Comparison of ENCODE assay signal across 12 cellular contexts in genomic region chr1:182795563-182796228, GRCh38. TPM values are rescaled to one million over a fixed set of nuclear protein-coding genes. Genes with fewer than 3 reads are reported as not detected.
DNase-seq lines count a peak whose midpoint lies in the region; ATAC-seq and TF ChIP-seq lines count a peak whose summit lies in the region.
"Had no signal": no experiment of that assay in that cellular context is flagged by ENCODE, and none has a peak within 500 bp of the region (broad histone marks: within the 10 kb centered on the region; RNA-seq: fewer than 3 reads in every experiment).

No MANE protein-coding gene starts in this region.

- no peak for TF ChIP-seq CTCF in epithelial cell of proximal tubule (conservative IDR thresholded peaks at IDR 0.05; ENCODE audit: low read depth, low read length)

- no peak overlapping the region for H3K4me3 ChIP-seq in epithelial cell of proximal tubule (ENCODE audit: low read depth, low read length)
- H3K4me3 ChIP-seq in MG63: no peak overlapping the region

- peak; percentile 87 for DNase-seq in COLO829 (ENCODE audit: low spot score)
- DNase-seq in NOMO-1 (lab: John Stamatoyannopoulos, UW; ENCODE audit: unreplicated experiment in 2 of 2): peak; percentile 79 to 98
- DNase-seq in epithelial cell of proximal tubule (ENCODE audit: low read depth): peak; percentile 52
- DNase-seq in mucosa of gallbladder (ENCODE audit: low spot score): peak; percentile 58
- DNase-seq in MG63: no peak
- DNase-seq in activated CD4-positive, alpha-beta T cell treated with anti-CD3 and anti-CD28 coated beads, Interleukin-2, amount 50 U/mL, for 4 hours: no peak
- DNase-seq: effector CD4-positive, alpha-beta T cell; NCI-H1092 treated with DMSO at 0.1 percent for 48 hours had no signal

- ATAC-seq in GM18867 (IDR thresholded peaks at IDR 0.05; ENCODE audit: unreplicated experiment): no peak
- ATAC-seq in HG03457 (IDR thresholded peaks at IDR 0.05; ENCODE audit: unreplicated experiment): no peak
- ATAC-seq: activated naive CD4-positive, alpha-beta T cell treated with anti-CD3 and anti-CD28 coated beads, Interleukin-2, amount 50 U/mL, for 72 hours; Panc1 had no signal

- no peaks in the 10 kb centered on the region for H3K9me3 ChIP-seq in MG63

- H3K27me3 ChIP-seq in MG63: no peaks in the 10 kb centered on the region

- no peaks in the 10 kb centered on the region for H3K36me3 ChIP-seq in MG63

RNA-seq across cellular contexts. Expression of gene NPL, which starts 6.1 kb away (rescaled TPM):
- total RNA-seq in epithelial cell of proximal tubule (0.06 and 0.36 TPM in 2 replicates), mucosa of gallbladder (19.3 TPM)
- total RNA-seq in MG63 (2014; rRNA removed; shearing (Covaris generic); ENCODE audit: low replicate concordance): 2.3 and 6.8 TPM in 2 replicates

RNA-seq across cellular contexts. Expression of gene DHX9, which starts 43.5 kb away (rescaled TPM):
- total RNA-seq in epithelial cell of proximal tubule (154 and 202 TPM in 2 replicates), mucosa of gallbladder (113 TPM)
- 241 and 253 TPM in 2 replicates for total RNA-seq in MG63 (2014; rRNA removed; shearing (Covaris generic); ENCODE audit: low replicate concordance)

Comparison
In these comparisons a context has a peak if more than half of its experiments do, and no peak if none do; other contexts are left out.
1. DNase-seq: peak in COLO829 (single experiment), NOMO-1 (2 of 2), epithelial cell of proximal tubule (single experiment) and mucosa of gallbladder (single experiment); none in MG63 (single experiment) and activated CD4-positive, alpha-beta T cell treated with anti-CD3 and anti-CD28 coated beads, Interleukin-2, amount 50 U/mL, for 4 hours (0 of 2).